ENCODE assay signal across 19 cellular contexts in genomic region chr2:156457523-156458228, GRCh38. TPM values are rescaled to one million over a fixed set of nuclear protein-coding genes. Genes with fewer than 3 reads are reported as not detected.
A peak's percentile ranks its signal among the peaks of the same experiment; 100 is the strongest.
DNase-seq lines count a peak whose midpoint lies in the region; ATAC-seq and TF ChIP-seq lines count a peak whose summit lies in the region.
"Had no signal": no experiment of that assay in that cellular context is flagged by ENCODE, and none has a peak within 500 bp of the region (broad histone marks: within the 10 kb centered on the region; RNA-seq: fewer than 3 reads in every experiment).

No MANE protein-coding gene starts in this region.

- no peak overlapping the region for H3K4me3 ChIP-seq in neutrophil (ENCODE audit: low read depth in 1 of 2, low read length in 1 of 2)
- H3K4me3 ChIP-seq: pancreas, Peyer's patch, smooth muscle cell had no signal

- peak overlapping the region in 6 of 7 donors; percentile 40 to 90 (median 71) for H3K27ac Mint-ChIP-seq in CD14-positive monocyte
- H3K27ac Mint-ChIP-seq: stimulated activated naive B cell treated with anti-CD40 and anti-IgM and Interleukin-4, amounts not matched to agents 10 μg/mL and 1 μg/mL and 100 μg/mL, for 72 hours had no signal

- intact Hi-C loops in CD14-positive monocyte (cut with micrococcal nuclease) = no loop called here

- H3K27me3 Mint-ChIP-seq in CD14-positive monocyte (ENCODE audit: low read depth in 3 of 3) = no peaks in the 10 kb centered on the region
- H3K27me3 Mint-ChIP-seq: stimulated activated naive B cell treated with anti-CD40 and anti-IgM and Interleukin-4, amounts not matched to agents 10 μg/mL and 1 μg/mL and 100 μg/mL, for 72 hours had no signal

- DNase-seq in CD14-positive monocyte (ENCODE audit: low spot score) (no peak), NCI-H69 (lab: John Stamatoyannopoulos, UW) (peak; percentile 7), globus pallidus (ENCODE audit: low spot score) (peak; percentile 41), NCI-H345 (lab: John Stamatoyannopoulos, UW) (no peak), ureter (ENCODE audit: low spot score) (no peak), left lobe of liver (ENCODE audit: low spot score) (no peak), H4 (ENCODE audit: low spot score) (no peak)
- DNase-seq: activated T-cell treated with anti-CD3 and anti-CD28 coated beads, Interleukin-2, amount 50 U/mL, for 48 hours; AML-193; central memory CD4-positive, alpha-beta T cell; immature natural killer cell; MM.1S; NCI-H1930; NCI-H748 treated with DMSO at 0.1 percent for 48 hours; pancreas; Peyer's patch; stimulated activated naive B cell treated with anti-CD40 and anti-IgM and Interleukin-4, amounts not matched to agents 10 μg/mL and 1 μg/mL and 100 μg/mL, for 72 hours had no signal

- H3K9me3 ChIP-seq in neutrophil = no peaks in the 10 kb centered on the region
- H3K9me3 ChIP-seq: pancreas, Peyer's patch had no signal

- no peak overlapping the region for H3K4me3 Mint-ChIP-seq in CD14-positive monocyte
- H3K4me3 Mint-ChIP-seq: immature natural killer cell; stimulated activated naive B cell treated with anti-CD40 and anti-IgM and Interleukin-4, amounts not matched to agents 10 μg/mL and 1 μg/mL and 100 μg/mL, for 72 hours had no signal

- H3K27me3 ChIP-seq in neutrophil = no peaks in the 10 kb centered on the region
- H3K27me3 ChIP-seq: pancreas, Peyer's patch had no signal

- peaks cover 49 to 65% of the 10 kb centered on the region in 2 experiments for H3K4me1 ChIP-seq in neutrophil (ENCODE audit: control insufficient read depth in 1 of 2, insufficient read depth in 1 of 2, low read depth in 1 of 2, low read length in 1 of 2)

- TF ChIP-seq CTCF in CD14-positive monocyte (IDR thresholded peaks at IDR 0.05) (no peak), neutrophil (IDR thresholded peaks at IDR 0.05) (no peak)

- H3K27ac ChIP-seq in neutrophil = peak overlapping the region; percentile 56
- H3K27ac ChIP-seq: pancreas had no signal

- peaks cover 7 to 20% of the 10 kb centered on the region in 2 donors for H3K36me3 Mint-ChIP-seq in CD14-positive monocyte

- H3K9me3 Mint-ChIP-seq in CD14-positive monocyte = peaks cover 0 to 2% (median 0%) of the 10 kb centered on the region in 7 donors

- ATAC-seq in left lobe of liver = no peak

- no peaks in the 10 kb centered on the region for H3K36me3 ChIP-seq in neutrophil
- H3K36me3 ChIP-seq: pancreas, Peyer's patch had no signal

- peaks cover 64% of the 10 kb centered on the region for H3K4me1 Mint-ChIP-seq in CD14-positive monocyte

RNA-seq across cellular contexts. Expression of gene GPD2, which starts 21.5 kb away (rescaled TPM):
- polyA plus RNA-seq in CD14-positive monocyte = 10 to 100 TPM; 13.4 to 17.1 TPM
- total RNA-seq in ureter = 58.2 TPM
- total RNA-seq in left lobe of liver = 3.2 TPM
- total RNA-seq in H4 (2014; rRNA removed; shearing (Covaris generic)) = 72.2 and 84.6 TPM in 2 replicates

Comparison
In these comparisons a context has a peak if more than half of its experiments do, and no peak if none do; other contexts are left out.
1. DNase-seq: peak in NCI-H69 (single experiment) and globus pallidus (single experiment); none in CD14-positive monocyte (single experiment), NCI-H345 (single experiment), ureter (single experiment), left lobe of liver (single experiment) and H4 (single experiment).
2. RNA of gene GPD2, which starts 21.5 kb away (total RNA-seq): 72.2 to 84.6 TPM in H4 and 58.2 TPM in ureter (single experiment); 3.2 TPM in left lobe of liver (single experiment); every median in the first group is over 10 times any median in the second.